ENCODE assay signal across 11 cellular contexts in the genomic region with DNA sequence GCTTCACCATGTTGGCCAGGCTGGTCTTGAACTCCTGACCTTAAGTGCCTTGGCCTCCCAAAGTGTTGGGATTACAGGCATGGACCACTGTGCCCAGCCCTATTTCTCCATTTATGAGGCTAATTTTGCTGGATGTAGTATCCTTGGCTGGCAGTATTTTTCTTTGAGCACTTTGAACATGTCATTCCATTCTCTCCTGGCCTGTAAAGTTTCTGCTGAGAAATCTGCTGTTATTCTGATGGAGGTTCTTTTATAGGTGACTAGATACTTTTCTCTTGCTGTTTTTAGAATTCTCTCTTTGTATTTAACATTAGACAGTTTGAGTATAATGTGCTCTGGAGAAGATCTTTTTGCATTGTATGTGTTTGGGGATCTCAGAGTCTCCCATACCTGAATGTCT. TPM values are rescaled to one million over a fixed set of nuclear protein-coding genes. Genes with fewer than 3 reads are reported as not detected.
"Had no signal": no experiment of that assay in that cellular context is flagged by ENCODE, and none has a peak within 500 bp of the region (broad histone marks: within the 10 kb centered on the region; RNA-seq: fewer than 3 reads in every experiment).

No MANE protein-coding gene starts in this region.

- DNase-seq: GM23248, GOT3, H7, IMR-90, Kasumi-1, KG1 had no signal

- H3K36me3 ChIP-seq: HAP-1 had no signal

- ATAC-seq: HCT116, K562 had no signal

- H2AFZ ChIP-seq: GM23248 had no signal

- H3K9ac ChIP-seq: GM23248 had no signal

- H3K27ac ChIP-seq: GM23248, HL-60 had no signal

- H3K4me3 ChIP-seq: GM23248, HAP-1, K562 had no signal

- FAIRE-seq: K562 had no signal

RNA-seq across cellular contexts. Expression of a gene that starts 9.1 kb away (rescaled TPM):
- total RNA-seq: HT1080 had no signal
